Comparison of ENCODE assay signal across 1 cellular context in the genomic region with DNA sequence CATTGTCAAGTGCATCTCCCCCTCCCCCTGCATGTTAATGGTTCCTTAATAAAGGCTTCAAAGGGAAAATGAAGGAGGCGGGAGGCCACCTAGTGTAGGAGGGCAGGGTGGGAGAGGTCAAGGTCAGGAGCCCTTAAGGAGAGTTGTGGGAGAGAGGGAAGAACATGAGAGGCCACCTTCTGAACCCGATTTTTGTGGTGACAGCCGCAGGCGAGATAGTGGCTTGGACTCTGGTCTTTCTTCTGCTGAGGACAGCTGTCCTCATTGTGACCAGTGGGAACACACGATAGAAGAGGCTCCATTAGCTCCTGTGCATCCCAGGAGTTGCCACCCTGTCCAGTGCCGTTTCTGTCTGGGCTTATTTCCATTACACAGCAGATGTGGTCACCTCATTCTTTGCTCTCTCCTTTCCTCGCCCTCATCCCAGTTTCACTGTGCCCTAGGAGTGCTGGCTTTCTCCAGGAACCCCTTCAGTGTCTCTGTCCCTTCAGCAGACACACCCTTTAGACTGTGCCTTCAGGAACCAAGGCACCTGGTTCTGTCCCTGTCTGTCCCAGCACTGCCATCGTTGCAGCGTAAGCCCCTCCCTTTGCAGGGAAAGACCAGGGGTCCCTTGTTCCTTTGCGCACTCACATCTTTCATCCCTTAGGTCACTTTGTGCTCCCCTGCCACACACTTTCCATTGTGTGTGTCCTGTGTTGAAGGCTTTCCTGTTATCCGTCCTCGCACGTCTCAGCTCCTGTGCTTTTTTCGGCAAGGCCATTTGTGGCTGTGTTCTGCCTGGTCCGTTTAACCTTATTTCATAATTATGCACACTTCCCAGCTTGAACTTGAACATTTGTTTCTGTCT.
TF ChIP-seq lines count a peak whose summit lies in the region.

No MANE protein-coding gene starts in this region.

TF ChIP-seq in liver, 16 proteins besides CTCF, POLR2A, EP300 and RAD21 (continued from another document):
- TF ChIP-seq, protein P1, sequence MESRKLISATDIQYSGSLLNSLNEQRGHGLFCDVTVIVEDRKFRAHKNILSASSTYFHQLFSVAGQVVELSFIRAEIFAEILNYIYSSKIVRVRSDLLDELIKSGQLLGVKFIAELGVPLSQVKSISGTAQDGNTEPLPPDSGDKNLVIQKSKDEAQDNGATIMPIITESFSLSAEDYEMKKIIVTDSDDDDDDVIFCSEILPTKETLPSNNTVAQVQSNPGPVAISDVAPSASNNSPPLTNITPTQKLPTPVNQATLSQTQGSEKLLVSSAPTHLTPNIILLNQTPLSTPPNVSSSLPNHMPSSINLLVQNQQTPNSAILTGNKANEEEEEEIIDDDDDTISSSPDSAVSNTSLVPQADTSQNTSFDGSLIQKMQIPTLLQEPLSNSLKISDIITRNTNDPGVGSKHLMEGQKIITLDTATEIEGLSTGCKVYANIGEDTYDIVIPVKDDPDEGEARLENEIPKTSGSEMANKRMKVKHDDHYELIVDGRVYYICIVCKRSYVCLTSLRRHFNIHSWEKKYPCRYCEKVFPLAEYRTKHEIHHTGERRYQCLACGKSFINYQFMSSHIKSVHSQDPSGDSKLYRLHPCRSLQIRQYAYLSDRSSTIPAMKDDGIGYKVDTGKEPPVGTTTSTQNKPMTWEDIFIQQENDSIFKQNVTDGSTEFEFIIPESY (IDR thresholded peaks at IDR 0.05), result no peak
